2 cellular contexts compared by ENCODE assay signal in the genomic region with DNA sequence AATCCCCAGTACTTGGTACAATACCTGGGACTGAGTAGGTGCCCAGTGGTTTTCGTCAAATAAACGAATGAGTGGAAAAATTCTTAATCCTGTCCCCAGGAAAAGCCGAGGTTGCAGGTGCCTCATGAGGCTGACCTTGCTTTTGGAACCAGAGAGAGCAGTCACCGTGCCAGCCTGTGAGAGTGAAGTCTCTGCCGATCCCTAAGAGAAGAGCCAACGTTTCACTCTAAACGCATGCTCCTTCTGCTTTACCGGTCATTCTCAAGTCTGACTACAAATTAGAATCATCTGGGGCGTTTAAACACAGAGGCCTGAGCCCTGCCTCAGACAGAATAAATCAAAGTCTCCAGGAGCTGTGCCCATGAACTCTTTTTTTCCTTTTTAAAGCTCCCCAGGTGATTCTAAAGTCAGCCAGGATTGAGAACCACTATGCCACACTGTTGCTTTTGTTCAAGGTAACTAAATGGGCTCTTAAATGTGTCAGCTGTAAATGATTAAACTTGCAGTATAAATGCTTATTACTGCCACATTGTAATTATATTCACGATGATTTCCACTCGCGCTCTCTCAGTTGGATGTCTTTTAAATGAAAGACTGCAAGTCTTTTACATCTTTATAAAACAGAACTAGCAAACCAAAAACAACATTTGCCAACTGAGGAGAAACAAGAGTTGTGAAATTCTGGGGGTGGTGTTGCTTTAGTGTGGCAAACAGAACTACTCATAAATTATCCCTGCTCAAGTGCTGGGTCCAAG.
TF ChIP-seq lines count a peak whose summit lies in the region.

No MANE protein-coding gene starts in this region.

TF ChIP-seq in GM23338, 12 proteins besides CTCF, POLR2A, EP300 and RAD21 (continues in another document):
- TF ChIP-seq POLR2AphosphoS5 (IDR thresholded peaks at IDR 0.05; ENCODE audit: low read depth) (no peak), EZH2phosphoT487 (IDR thresholded peaks at IDR 0.05; ENCODE audit: unreplicated experiment) (no peak), ZNF331 (CRISPR knock-in tag; IDR thresholded peaks at IDR 0.05; ENCODE audit: low read depth) (no peak), CREB1 (CRISPR knock-in tag; IDR thresholded peaks at IDR 0.05; ENCODE audit: low read depth) (no peak), STAT1 (IDR thresholded peaks at IDR 0.05; ENCODE audit: unreplicated experiment) (no peak), NANOG (IDR thresholded peaks at IDR 0.05; ENCODE audit: borderline replicate concordance) (no peak), EZH2 (IDR thresholded peaks at IDR 0.05; ENCODE audit: low read depth, unreplicated experiment) (no peak), ZNF114 (CRISPR knock-in tag; IDR thresholded peaks at IDR 0.05) (no peak), JUNB (IDR thresholded peaks at IDR 0.05; ENCODE audit: unreplicated experiment) (no peak)
- TF ChIP-seq, protein P1, sequence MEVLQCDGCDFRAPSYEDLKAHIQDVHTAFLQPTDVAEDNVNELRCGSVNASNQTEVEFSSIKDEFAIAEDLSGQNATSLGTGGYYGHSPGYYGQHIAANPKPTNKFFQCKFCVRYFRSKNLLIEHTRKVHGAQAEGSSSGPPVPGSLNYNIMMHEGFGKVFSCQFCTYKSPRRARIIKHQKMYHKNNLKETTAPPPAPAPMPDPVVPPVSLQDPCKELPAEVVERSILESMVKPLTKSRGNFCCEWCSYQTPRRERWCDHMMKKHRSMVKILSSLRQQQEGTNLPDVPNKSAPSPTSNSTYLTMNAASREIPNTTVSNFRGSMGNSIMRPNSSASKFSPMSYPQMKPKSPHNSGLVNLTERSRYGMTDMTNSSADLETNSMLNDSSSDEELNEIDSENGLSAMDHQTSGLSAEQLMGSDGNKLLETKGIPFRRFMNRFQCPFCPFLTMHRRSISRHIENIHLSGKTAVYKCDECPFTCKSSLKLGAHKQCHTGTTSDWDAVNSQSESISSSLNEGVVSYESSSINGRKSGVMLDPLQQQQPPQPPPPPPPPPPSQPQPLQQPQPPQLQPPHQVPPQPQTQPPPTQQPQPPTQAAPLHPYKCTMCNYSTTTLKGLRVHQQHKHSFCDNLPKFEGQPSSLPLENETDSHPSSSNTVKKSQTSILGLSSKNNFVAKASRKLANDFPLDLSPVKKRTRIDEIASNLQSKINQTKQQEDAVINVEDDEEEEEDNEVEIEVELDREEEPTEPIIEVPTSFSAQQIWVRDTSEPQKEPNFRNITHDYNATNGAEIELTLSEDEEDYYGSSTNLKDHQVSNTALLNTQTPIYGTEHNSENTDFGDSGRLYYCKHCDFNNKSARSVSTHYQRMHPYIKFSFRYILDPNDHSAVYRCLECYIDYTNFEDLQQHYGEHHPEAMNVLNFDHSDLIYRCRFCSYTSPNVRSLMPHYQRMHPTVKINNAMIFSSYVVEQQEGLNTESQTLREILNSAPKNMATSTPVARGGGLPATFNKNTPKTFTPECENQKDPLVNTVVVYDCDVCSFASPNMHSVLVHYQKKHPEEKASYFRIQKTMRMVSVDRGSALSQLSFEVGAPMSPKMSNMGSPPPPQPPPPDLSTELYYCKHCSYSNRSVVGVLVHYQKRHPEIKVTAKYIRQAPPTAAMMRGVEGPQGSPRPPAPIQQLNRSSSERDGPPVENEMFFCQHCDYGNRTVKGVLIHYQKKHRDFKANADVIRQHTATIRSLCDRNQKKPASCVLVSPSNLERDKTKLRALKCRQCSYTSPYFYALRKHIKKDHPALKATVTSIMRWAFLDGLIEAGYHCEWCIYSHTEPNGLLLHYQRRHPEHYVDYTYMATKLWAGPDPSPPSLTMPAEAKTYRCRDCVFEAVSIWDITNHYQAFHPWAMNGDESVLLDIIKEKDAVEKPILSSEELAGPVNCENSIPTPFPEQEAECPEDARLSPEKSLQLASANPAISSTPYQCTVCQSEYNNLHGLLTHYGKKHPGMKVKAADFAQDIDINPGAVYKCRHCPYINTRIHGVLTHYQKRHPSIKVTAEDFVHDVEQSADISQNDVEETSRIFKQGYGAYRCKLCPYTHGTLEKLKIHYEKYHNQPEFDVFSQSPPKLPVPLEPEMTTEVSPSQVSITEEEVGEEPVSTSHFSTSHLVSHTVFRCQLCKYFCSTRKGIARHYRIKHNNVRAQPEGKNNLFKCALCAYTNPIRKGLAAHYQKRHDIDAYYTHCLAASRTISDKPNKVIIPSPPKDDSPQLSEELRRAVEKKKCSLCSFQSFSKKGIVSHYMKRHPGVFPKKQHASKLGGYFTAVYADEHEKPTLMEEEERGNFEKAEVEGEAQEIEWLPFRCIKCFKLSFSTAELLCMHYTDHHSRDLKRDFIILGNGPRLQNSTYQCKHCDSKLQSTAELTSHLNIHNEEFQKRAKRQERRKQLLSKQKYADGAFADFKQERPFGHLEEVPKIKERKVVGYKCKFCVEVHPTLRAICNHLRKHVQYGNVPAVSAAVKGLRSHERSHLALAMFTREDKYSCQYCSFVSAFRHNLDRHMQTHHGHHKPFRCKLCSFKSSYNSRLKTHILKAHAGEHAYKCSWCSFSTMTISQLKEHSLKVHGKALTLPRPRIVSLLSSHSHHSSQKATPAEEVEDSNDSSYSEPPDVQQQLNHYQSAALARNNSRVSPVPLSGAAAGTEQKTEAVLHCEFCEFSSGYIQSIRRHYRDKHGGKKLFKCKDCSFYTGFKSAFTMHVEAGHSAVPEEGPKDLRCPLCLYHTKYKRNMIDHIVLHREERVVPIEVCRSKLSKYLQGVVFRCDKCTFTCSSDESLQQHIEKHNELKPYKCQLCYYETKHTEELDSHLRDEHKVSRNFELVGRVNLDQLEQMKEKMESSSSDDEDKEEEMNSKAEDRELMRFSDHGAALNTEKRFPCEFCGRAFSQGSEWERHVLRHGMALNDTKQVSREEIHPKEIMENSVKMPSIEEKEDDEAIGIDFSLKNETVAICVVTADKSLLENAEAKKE (CRISPR knock-in tag; IDR thresholded peaks at IDR 0.05), result no peak
- TF ChIP-seq, protein P2, sequence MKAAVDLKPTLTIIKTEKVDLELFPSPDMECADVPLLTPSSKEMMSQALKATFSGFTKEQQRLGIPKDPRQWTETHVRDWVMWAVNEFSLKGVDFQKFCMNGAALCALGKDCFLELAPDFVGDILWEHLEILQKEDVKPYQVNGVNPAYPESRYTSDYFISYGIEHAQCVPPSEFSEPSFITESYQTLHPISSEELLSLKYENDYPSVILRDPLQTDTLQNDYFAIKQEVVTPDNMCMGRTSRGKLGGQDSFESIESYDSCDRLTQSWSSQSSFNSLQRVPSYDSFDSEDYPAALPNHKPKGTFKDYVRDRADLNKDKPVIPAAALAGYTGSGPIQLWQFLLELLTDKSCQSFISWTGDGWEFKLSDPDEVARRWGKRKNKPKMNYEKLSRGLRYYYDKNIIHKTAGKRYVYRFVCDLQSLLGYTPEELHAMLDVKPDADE (IDR thresholded peaks at IDR 0.05), result no peak

TF ChIP-seq in H1, 55 proteins besides CTCF, POLR2A, EP300 and RAD21:
- TF ChIP-seq TBP (IDR thresholded peaks at IDR 0.05; ENCODE audit: low read depth, low read length) (no peak), GTF2F1 (IDR thresholded peaks at IDR 0.05; ENCODE audit: borderline replicate concordance, low read depth, low read length) (no peak)
